Comparison of ENCODE assay signal across 2 cellular contexts in the genomic region with DNA sequence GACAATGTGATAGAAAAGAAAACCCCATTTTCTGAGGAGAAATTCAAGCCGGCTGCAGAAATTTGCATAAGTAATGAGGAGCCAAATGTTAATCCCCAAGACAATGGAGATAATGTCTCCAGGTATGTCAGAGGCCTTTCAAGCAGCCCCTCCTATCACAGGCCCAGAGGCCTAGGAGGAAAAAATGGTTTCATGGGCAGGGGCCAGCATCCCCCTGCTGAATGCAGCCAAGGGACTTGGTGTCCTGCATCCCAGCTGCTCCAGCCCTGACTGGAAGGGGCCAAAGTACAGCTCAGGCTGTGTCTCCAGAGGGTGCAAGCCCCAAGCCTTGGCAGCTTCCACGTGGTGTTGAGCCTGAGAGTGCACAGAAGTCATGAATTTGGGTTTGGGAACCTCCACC. TPM values are rescaled to one million over a fixed set of nuclear protein-coding genes. Genes with fewer than 3 reads are reported as not detected.
"Had no signal": no experiment of that assay in that cellular context is flagged by ENCODE, and none has a peak within 500 bp of the region (broad histone marks: within the 10 kb centered on the region; RNA-seq: fewer than 3 reads in every experiment).

No MANE protein-coding gene starts in this region.

RNA-seq across cellular contexts. Expression of gene B3GALT1, which starts 24.6 kb away (rescaled TPM):
- total RNA-seq: GM23248, HFFc6 had no signal
- polyA plus RNA-seq: GM23248 had no signal
